8 cellular contexts compared by ENCODE assay signal in the genomic region with DNA sequence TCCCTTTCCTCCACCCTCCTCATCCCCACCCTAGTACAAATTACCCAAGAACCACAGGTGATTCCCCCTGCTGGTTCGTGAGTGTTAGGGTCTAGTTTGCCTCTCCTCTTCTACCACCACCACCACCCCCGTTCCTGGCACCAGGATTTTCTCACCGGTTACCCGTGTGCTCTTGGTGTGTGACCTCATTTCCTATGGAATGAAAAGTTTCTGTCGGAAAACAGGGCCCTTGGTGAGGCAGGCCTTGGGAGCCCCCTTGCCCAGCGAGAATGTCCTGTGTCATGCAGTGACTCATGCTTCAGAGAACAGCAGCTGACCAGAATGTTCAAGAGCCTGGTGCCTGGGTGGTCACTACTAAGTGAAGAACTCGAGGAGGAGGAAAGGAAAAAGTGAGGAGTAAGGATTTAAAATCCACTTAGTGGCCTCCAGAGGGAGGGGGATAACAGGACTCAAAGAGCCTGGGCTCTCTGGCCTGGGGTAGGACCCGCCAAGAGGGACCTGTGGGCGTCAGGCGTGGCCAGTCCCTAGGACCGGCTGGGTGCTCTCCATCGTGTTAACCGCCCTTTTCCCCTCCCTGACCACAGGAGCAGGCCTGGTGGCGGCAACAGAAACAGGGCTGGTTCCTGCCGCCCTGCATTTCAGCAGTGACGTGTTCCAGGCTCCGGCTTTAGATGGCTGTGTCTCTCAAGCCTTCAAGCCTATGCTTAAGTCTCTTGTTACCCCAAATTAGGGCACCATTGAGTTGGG. TPM values are rescaled to one million over a fixed set of nuclear protein-coding genes. Genes with fewer than 3 reads are reported as not detected.
DNase-seq lines count a peak whose midpoint lies in the region; ATAC-seq and TF ChIP-seq lines count a peak whose summit lies in the region.

No MANE protein-coding gene starts in this region.

- no peaks in the 10 kb centered on the region for H3K27me3 ChIP-seq in right lobe of liver
- no peaks in the 10 kb centered on the region for H3K27me3 ChIP-seq in thoracic aorta (replicated peaks; ENCODE audit: insufficient read depth)

- TF ChIP-seq CTCF in AG10803 (conservative IDR thresholded peaks at IDR 0.05; ENCODE audit: low read length): peak; percentile 30; the same call in 1 of the 2 replicates
- no peak for TF ChIP-seq CTCF in right lobe of liver (IDR thresholded peaks at IDR 0.05)
- peak; percentile 20 for TF ChIP-seq CTCF in thoracic aorta (IDR thresholded peaks at IDR 0.05)

- H3K4me3 ChIP-seq in AG10803 (ENCODE audit: low read length) (peak overlapping the region; percentile 44), right lobe of liver (peak overlapping the region; percentile 12 to 45 (median 22)), thoracic aorta (peak overlapping the region; percentile 70)

- intact Hi-C loops in right lobe of liver (cut with DNase I): no loop called here

- DNase-seq in AG10803 (ENCODE audit: low read depth) (peak; percentile 87), NCI-H226 (peak; percentile 72), dermis blood vessel endothelial cell (peak; percentile 99), right lobe of liver (peak; percentile 60 to 63 (median 61)), thoracic aorta (ENCODE audit: low spot score) (peak; percentile 79)
- no peak for DNase-seq in activated CD8-positive, alpha-beta memory T cell treated with anti-CD3 and anti-CD28 coated beads for 24 hours

- no peaks in the 10 kb centered on the region for H3K36me3 ChIP-seq in right lobe of liver
- H3K36me3 ChIP-seq in thoracic aorta: no peaks in the 10 kb centered on the region

- H3K4me1 ChIP-seq in right lobe of liver: peaks cover 0 to 55% (median 14%) of the 10 kb centered on the region in 4 donors
- peaks cover 18 to 37% of the 10 kb centered on the region in 2 donors for H3K4me1 ChIP-seq in thoracic aorta (ENCODE audit: control insufficient read depth in 1 of 2, low read depth in 2 of 2)

- 10% methylated on average over 14 of the region's 17 CpGs for WGBS in right lobe of liver (ENCODE audit: insufficient coverage, low coverage, low lambda C conversion rate, missing lambda C conversion rate)

- TF ChIP-seq POLR2A in right lobe of liver (IDR thresholded peaks at IDR 0.05): peak; percentile 55

- ATAC-seq in right lobe of liver (peak; percentile 7 to 62 (median 30)), thoracic aorta (ENCODE audit: insufficient number of reproducible peaks, low FRiP score, low read depth) (peak; percentile 89), HG02759 (IDR thresholded peaks at IDR 0.05; ENCODE audit: unreplicated experiment) (no peak), HG03097 (IDR thresholded peaks at IDR 0.05; ENCODE audit: low FRiP score, unreplicated experiment) (no peak)

- H3K9me3 ChIP-seq in right lobe of liver (no peaks in the 10 kb centered on the region), thoracic aorta (no peaks in the 10 kb centered on the region)

- H3K27ac ChIP-seq in right lobe of liver (peak overlapping the region; percentile 85 to 94 (median 92)), thoracic aorta (peak overlapping the region; percentile 81 to 93)

RNA-seq across cellular contexts. Expression of a gene that starts 30.2 kb away (rescaled TPM):
- total RNA-seq in dermis blood vessel endothelial cell: not detected in 2 replicates
- total RNA-seq in right lobe of liver: not detected
- not detected for total RNA-seq in thoracic aorta

RNA-seq across cellular contexts. Expression of a gene that starts 41.4 kb away (rescaled TPM):
- total RNA-seq in dermis blood vessel endothelial cell (0.56 and 0.68 TPM in 2 replicates), right lobe of liver (1 to 10 TPM; 1.7 to 6.7 (median 3.0) TPM), thoracic aorta (10 to 100 TPM in 1 of 2 donors, 1 to 10 TPM in 1; 8.4 to 13.9 TPM)

Comparison
In these comparisons a context has a peak if more than half of its experiments do, and no peak if none do; other contexts are left out.
1. CTCF ChIP-seq: peak in AG10803 (single experiment) and thoracic aorta (single experiment); none in right lobe of liver (0 of 4).
2. ATAC-seq: peak in right lobe of liver (4 of 4) and thoracic aorta (single experiment); none in HG02759 (single experiment) and HG03097 (single experiment).
3. Peak in every context shown above with its lines, with median percentiles within 50 percentile points of each other: H3K4me3 ChIP-seq.